ENCODE assay signal across 9 cellular contexts in genomic region chr17:78127240-78127887, GRCh38. TPM values are rescaled to one million over a fixed set of nuclear protein-coding genes. Genes with fewer than 3 reads are reported as not detected.
DNase-seq lines count a peak whose midpoint lies in the region; ATAC-seq, FAIRE-seq and TF ChIP-seq lines count a peak whose summit lies in the region.
"Had no signal": no experiment of that assay in that cellular context is flagged by ENCODE, and none has a peak within 500 bp of the region (broad histone marks: within the 10 kb centered on the region; RNA-seq: fewer than 3 reads in every experiment).

No MANE protein-coding gene starts in this region.

- peak; percentile 90 for FAIRE-seq in GM18507 (lab: Jason Lieb, UNC)

- H3K4me1 ChIP-seq in SJCRH30 (peaks cover 27% of the 10 kb centered on the region), ascending aorta (peaks cover 5 to 31% of the 10 kb centered on the region in 2 donors), iPS-18a (ENCODE audit: control insufficient read depth, low read depth, low read length) (peaks cover 8% of the 10 kb centered on the region)

- no peaks in the 10 kb centered on the region for H3K27me3 ChIP-seq in SJCRH30
- H3K27me3 ChIP-seq in ascending aorta = no peaks in the 10 kb centered on the region
- H3K27me3 ChIP-seq in iPS-18a (ENCODE audit: control insufficient read depth, insufficient read depth, low read length) = peaks cover 21% of the 10 kb centered on the region

- peak overlapping the region; percentile 94 for H3K4me3 ChIP-seq in SJCRH30
- H3K4me3 ChIP-seq in ascending aorta = peak overlapping the region; percentile 70 to 73
- peak overlapping the region; percentile 74 for H3K4me3 ChIP-seq in iPS-18a (ENCODE audit: low read length)
- peak overlapping the region; percentile 65 for H3K4me3 ChIP-seq in skeletal muscle cell (ENCODE audit: low read depth, low read length)

- H3K27ac ChIP-seq in SJCRH30 = peak overlapping the region; percentile 84
- peak overlapping the region; percentile 54 to 58 for H3K27ac ChIP-seq in ascending aorta
- no peak overlapping the region for H3K27ac ChIP-seq in iPS-18a (ENCODE audit: low read length)
- H3K27ac ChIP-seq: SJSA1 had no signal

- no peak for TF ChIP-seq CTCF in ascending aorta (IDR thresholded peaks at IDR 0.05)

- no peak for ATAC-seq in GM19023 (IDR thresholded peaks at IDR 0.05; ENCODE audit: unreplicated experiment)

- intact Hi-C loops in ascending aorta (cut with DNase I) = no loop called here

- H3K9me3 ChIP-seq in SJCRH30 (replicated peaks) (no peaks in the 10 kb centered on the region), ascending aorta (no peaks in the 10 kb centered on the region), iPS-18a (ENCODE audit: control insufficient read depth, low read depth, low read length) (no peaks in the 10 kb centered on the region)
- H3K9me3 ChIP-seq: SJSA1 had no signal

- DNase-seq in GM18507 (ENCODE audit: extremely low spot score, insufficient read length, low read depth) (no peak), SJCRH30 (peak; percentile 75 to 80), ascending aorta (ENCODE audit: low spot score in 2 of 2) (no peak), skeletal muscle cell (ENCODE audit: low read depth) (no peak), kidney glomerular epithelial cell (lab: John Stamatoyannopoulos, UW) (no peak), NCI-H128 (lab: John Stamatoyannopoulos, UW; ENCODE audit: unreplicated experiment) (no peak)

- H3K9ac ChIP-seq in iPS-18a (ENCODE audit: low read length) = peak overlapping the region; percentile 61

- H3K36me3 ChIP-seq in SJCRH30 (peaks cover 3% of the 10 kb centered on the region; the same call in 1 of the 2 replicates), ascending aorta (no peaks in the 10 kb centered on the region), iPS-18a (ENCODE audit: control insufficient read depth, low read depth, low read length) (peaks cover 13% of the 10 kb centered on the region)
- H3K36me3 ChIP-seq: SJSA1 had no signal

RNA-seq across cellular contexts. Expression of gene TMC6, which starts 1.2 kb away (rescaled TPM):
- 18.8 and 23.2 TPM in 2 replicates for total RNA-seq in SJCRH30 (2014; rRNA removed; shearing (Covaris generic))
- 173 TPM for total RNA-seq in ascending aorta

RNA-seq across cellular contexts. Expression of gene TMC8, which starts 3.2 kb away (rescaled TPM):
- 0.28 and 0.30 TPM in 2 replicates for total RNA-seq in SJCRH30 (2014; rRNA removed; shearing (Covaris generic))
- 9.6 TPM for total RNA-seq in ascending aorta
- total RNA-seq: SJSA1 had no signal

RNA-seq across cellular contexts. Expression of gene C17orf99, which starts 18.8 kb away (rescaled TPM):
- total RNA-seq in SJCRH30 (2014; rRNA removed; shearing (Covaris generic)) = not detected in 2 replicates
- not detected for total RNA-seq in ascending aorta
- total RNA-seq: SJSA1 had no signal

RNA-seq across cellular contexts. Expression of gene SYNGR2, which starts 41.0 kb away (rescaled TPM):
- total RNA-seq in SJCRH30 (2014; rRNA removed; shearing (Covaris generic)) = 19.5 and 21.1 TPM in 2 replicates
- total RNA-seq in ascending aorta = 115 TPM

RNA-seq across cellular contexts. Expression of gene TK1, which starts 59.5 kb away (rescaled TPM):
- total RNA-seq in SJCRH30 (2014; rRNA removed; shearing (Covaris generic)) = 141 and 158 TPM in 2 replicates
- total RNA-seq in ascending aorta = not detected

Comparison
In these comparisons a context has a peak if more than half of its experiments do, and no peak if none do; other contexts are left out.
1. DNase-seq: peak in SJCRH30 (2 of 2); none in GM18507 (single experiment), ascending aorta (0 of 2), skeletal muscle cell (single experiment), kidney glomerular epithelial cell (single experiment) and NCI-H128 (single experiment).
2. Peak in every context shown above with its lines, with median percentiles within 50 percentile points of each other: H3K4me3 ChIP-seq.